ENCODE assay signal across 10 cellular contexts in genomic region chr4:76990288-76991080, GRCh38. TPM values are rescaled to one million over a fixed set of nuclear protein-coding genes. Genes with fewer than 3 reads are reported as not detected.
A peak's percentile ranks its signal among the peaks of the same experiment; 100 is the strongest.
DNase-seq lines count a peak whose midpoint lies in the region; ATAC-seq and TF ChIP-seq lines count a peak whose summit lies in the region.
"Had no signal": no experiment of that assay in that cellular context is flagged by ENCODE, and none has a peak within 500 bp of the region (broad histone marks: within the 10 kb centered on the region; RNA-seq: fewer than 3 reads in every experiment).

No MANE protein-coding gene starts in this region.

- intact Hi-C loops in colonic mucosa (cut with DNase I) (no loop called here), CD14-positive monocyte (cut with micrococcal nuclease) (no loop called here), left colon (cut with DNase I, micrococcal nuclease) (no loop called here)

- H2AFZ ChIP-seq in osteoblast (ENCODE audit: low read length): no peak overlapping the region

- peak; percentile 96 for DNase-seq in EH (ENCODE audit: low read depth)
- DNase-seq in NCI-H226: peak; percentile 39
- no peak for DNase-seq in colonic mucosa
- DNase-seq in osteoblast (ENCODE audit: insufficient read length, low spot score, missing footprints): no peak
- no peak for DNase-seq in HT-29 (ENCODE audit: low spot score)
- no peak for DNase-seq in CD14-positive monocyte (ENCODE audit: low spot score)
- no peak for DNase-seq in NCI-H748 (lab: John Stamatoyannopoulos, UW; ENCODE audit: unreplicated experiment)
- no peak for DNase-seq in left colon
- DNase-seq: NCI-H1436 treated with DMSO at 0.1 percent for 48 hours, Right ventricle myocardium superior had no signal

- TF ChIP-seq CTCF in colonic mucosa (IDR thresholded peaks at IDR 0.05): no peak
- TF ChIP-seq CTCF in osteoblast (IDR thresholded peaks at IDR 0.05; ENCODE audit: extremely low read depth, low read depth, low read length): peak; percentile 9
- no peak for TF ChIP-seq CTCF in CD14-positive monocyte (IDR thresholded peaks at IDR 0.05)

- H3K9me3 ChIP-seq in colonic mucosa (no peaks in the 10 kb centered on the region), osteoblast (ENCODE audit: low read depth, low read length) (no peaks in the 10 kb centered on the region)

- peaks cover 7 to 10% (median 9%) of the 10 kb centered on the region in 7 donors for H3K9me3 Mint-ChIP-seq in CD14-positive monocyte

- H3K27ac ChIP-seq in colonic mucosa (peak overlapping the region; percentile 10), osteoblast (ENCODE audit: low read depth, low read length) (peak overlapping the region; percentile 97)

- no peaks in the 10 kb centered on the region for H4K20me1 ChIP-seq in osteoblast (ENCODE audit: insufficient read depth, low read length)

- H3K4me1 ChIP-seq in colonic mucosa: peaks cover 5% of the 10 kb centered on the region
- H3K4me1 ChIP-seq in osteoblast (ENCODE audit: insufficient read depth, low read length): peaks cover 73% of the 10 kb centered on the region

- H3K9ac ChIP-seq in colonic mucosa (ENCODE audit: low read depth in 2 of 2, low read length in 2 of 2): no peak overlapping the region

- peak overlapping the region; percentile 76 for H3K4me2 ChIP-seq in osteoblast (ENCODE audit: insufficient read depth, low read length)

- H3K4me3 Mint-ChIP-seq in CD14-positive monocyte: no peak overlapping the region

- no peak for ATAC-seq in left colon

- H3K4me1 Mint-ChIP-seq in CD14-positive monocyte: peaks cover 2% of the 10 kb centered on the region

- H3K27ac Mint-ChIP-seq in CD14-positive monocyte: no peak overlapping the region

- peaks cover 75% of the 10 kb centered on the region for H3K79me2 ChIP-seq in osteoblast (ENCODE audit: insufficient read depth, low read length)

- H3K36me3 ChIP-seq in colonic mucosa: no peaks in the 10 kb centered on the region
- H3K36me3 ChIP-seq in osteoblast (ENCODE audit: insufficient read depth, low read length): no peaks in the 10 kb centered on the region

- no peak overlapping the region for H3K4me3 ChIP-seq in colonic mucosa
- H3K4me3 ChIP-seq in osteoblast (ENCODE audit: insufficient read depth, low read length): peak overlapping the region; percentile 33

- H3K36me3 Mint-ChIP-seq in CD14-positive monocyte: peaks cover 7 to 10% of the 10 kb centered on the region in 2 donors

- peaks cover 0 to 6% (median 3%) of the 10 kb centered on the region in 3 donors for H3K27me3 Mint-ChIP-seq in CD14-positive monocyte (ENCODE audit: low read depth in 3 of 3)

- H3K27me3 ChIP-seq in colonic mucosa: no peaks in the 10 kb centered on the region
- no peaks in the 10 kb centered on the region for H3K27me3 ChIP-seq in osteoblast (ENCODE audit: insufficient read depth, low read length)

RNA-seq across cellular contexts. Expression of gene SEPTIN11, which starts 40.9 kb away (rescaled TPM):
- total RNA-seq in colonic mucosa (100 to 1,000 TPM; 114 to 134 TPM), osteoblast (456 and 473 TPM in 2 replicates), left colon (100 to 1,000 TPM; 101 to 135 TPM)
- 24.7 and 27.6 TPM in 2 replicates for total RNA-seq in HT-29 (2014; rRNA removed; shearing (Covaris generic))
- 10 to 100 TPM in 1 of 2 donors, 1 to 10 TPM in 1; 8.8 to 14.8 TPM for polyA plus RNA-seq in CD14-positive monocyte

Comparison
In these comparisons a context has a peak if more than half of its experiments do, and no peak if none do; other contexts are left out.
1. DNase-seq: peak in EH (single experiment) and NCI-H226 (single experiment); none in colonic mucosa (single experiment), osteoblast (single experiment), HT-29 (single experiment), CD14-positive monocyte (single experiment), NCI-H748 (single experiment) and left colon (0 of 2).